19 cellular contexts compared by ENCODE assay signal in the genomic region with DNA sequence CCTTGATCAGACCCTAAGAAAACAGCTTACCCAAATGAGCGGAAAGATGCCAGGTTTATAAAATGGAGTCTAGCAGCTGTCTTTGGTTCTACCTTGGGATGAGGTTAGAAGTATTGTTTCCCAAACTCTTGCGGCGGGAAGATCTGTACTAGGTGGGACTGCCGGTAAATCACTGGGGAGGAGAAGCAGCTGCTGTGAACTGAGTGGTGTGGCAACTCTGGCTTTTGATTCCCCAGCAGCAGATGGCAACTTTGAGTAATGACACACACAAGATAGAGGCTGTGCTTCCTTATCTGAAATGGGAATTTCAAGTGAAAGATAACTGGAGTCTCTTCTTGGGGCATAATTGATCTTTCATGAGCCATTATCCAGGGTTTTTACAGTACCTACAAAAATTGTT.
"Had no signal": no experiment of that assay in that cellular context is flagged by ENCODE, and none has a peak within 500 bp of the region (broad histone marks: within the 10 kb centered on the region; RNA-seq: fewer than 3 reads in every experiment).

No MANE protein-coding gene starts in this region.

- H3K27ac Mint-ChIP-seq: activated CD8-positive, alpha-beta T cell treated with anti-CD3 and anti-CD28 coated beads, Interleukin-2, amount 10 ng/mL, durations not matched to agents 7 days and 5 days; activated T-helper 1 cell treated with anti-CD3 and anti-CD28 coated beads, Interleukin-12 subunit alpha, Interleukin-12 subunit beta, Interleukin-2, Interleukin-4 antibody, amounts not matched to agents 30 ng/mL and 10 ng/mL and 1 ng/mL, durations not matched to agents 14 hours and 24 hours and 36 hours; effector memory CD8-positive, alpha-beta T cell; natural killer cell treated with Interleukin-12 subunit alpha and Interleukin-12 subunit beta and Interleukin-15 and Interleukin-18, amount 100 ng/mL, for 72 hours; stimulated activated naive CD8-positive, alpha-beta T cell treated with anti-CD3 and anti-CD28 coated beads, Interleukin-15, Interleukin-2, amounts not matched to agents 100 ng/mL and 50 ng/mL, for 24 hours; WTC11 had no signal

- H3K27me3 ChIP-seq: hepatocyte had no signal

- H2AFZ ChIP-seq: hepatocyte had no signal

- H3K4me3 ChIP-seq: hepatocyte, psoas muscle, thoracic aorta had no signal

- DNase-seq: activated CD4-positive, alpha-beta T cell treated with anti-CD3 and anti-CD28 coated beads for 48 hours; activated CD8-positive, alpha-beta memory T cell treated with anti-CD3 and anti-CD28 coated beads, Interleukin-2, amount 50 U/mL, for 48 hours; activated CD8-positive, alpha-beta T cell treated with anti-CD3 and anti-CD28 coated beads, Interleukin-2, amount 10 ng/mL, durations not matched to agents 7 days and 5 days; activated naive CD4-positive, alpha-beta T cell treated with Interleukin-2 at 50 U/mL for 16 hours; central memory CD4-positive, alpha-beta T cell; effector memory CD8-positive, alpha-beta T cell; kidney glomerular epithelial cell; occipital lobe; psoas muscle; stimulated activated CD4-positive, alpha-beta T cell treated with anti-CD3 and anti-CD28 coated beads, Interleukin-15, amount 100 ng/mL, for 24 hours; stimulated activated CD4-positive, alpha-beta T cell treated with anti-CD3 and anti-CD28 coated beads, Interleukin-4, amount 100 ng/mL, for 24 hours; T-helper 1 cell had no signal

- H3K4me2 ChIP-seq: hepatocyte had no signal

- H3K9me3 Mint-ChIP-seq: activated T-helper 1 cell treated with anti-CD3 and anti-CD28 coated beads, Interleukin-12 subunit alpha, Interleukin-12 subunit beta, Interleukin-2, Interleukin-4 antibody, amounts not matched to agents 30 ng/mL and 10 ng/mL and 1 ng/mL, durations not matched to agents 14 hours and 24 hours and 36 hours; effector memory CD8-positive, alpha-beta T cell; natural killer cell treated with Interleukin-12 subunit alpha and Interleukin-12 subunit beta and Interleukin-15 and Interleukin-18, amount 100 ng/mL, for 72 hours; stimulated activated naive CD8-positive, alpha-beta T cell treated with anti-CD3 and anti-CD28 coated beads, Interleukin-15, Interleukin-2, amounts not matched to agents 100 ng/mL and 50 ng/mL, for 24 hours; WTC11 had no signal

- H3K36me3 Mint-ChIP-seq: natural killer cell treated with Interleukin-12 subunit alpha and Interleukin-12 subunit beta and Interleukin-15 and Interleukin-18, amount 100 ng/mL, for 72 hours; WTC11 had no signal

- H3K79me2 ChIP-seq: hepatocyte had no signal

- H3K27me3 Mint-ChIP-seq: effector memory CD8-positive, alpha-beta T cell; natural killer cell treated with Interleukin-12 subunit alpha and Interleukin-12 subunit beta and Interleukin-15 and Interleukin-18, amount 100 ng/mL, for 72 hours; stimulated activated naive CD8-positive, alpha-beta T cell treated with anti-CD3 and anti-CD28 coated beads, Interleukin-15, Interleukin-2, amounts not matched to agents 100 ng/mL and 50 ng/mL, for 24 hours had no signal

- H3K9me3 ChIP-seq: psoas muscle, thoracic aorta had no signal

- H3K27ac ChIP-seq: epithelial cell of prostate, hepatocyte, psoas muscle, thoracic aorta had no signal

- H3K4me3 Mint-ChIP-seq: activated CD8-positive, alpha-beta T cell treated with anti-CD3 and anti-CD28 coated beads, Interleukin-2, amount 10 ng/mL, durations not matched to agents 7 days and 5 days; activated T-helper 1 cell treated with anti-CD3 and anti-CD28 coated beads, Interleukin-12 subunit alpha, Interleukin-12 subunit beta, Interleukin-2, Interleukin-4 antibody, amounts not matched to agents 30 ng/mL and 10 ng/mL and 1 ng/mL, durations not matched to agents 14 hours and 24 hours and 36 hours; effector memory CD8-positive, alpha-beta T cell; natural killer cell treated with Interleukin-12 subunit alpha and Interleukin-12 subunit beta and Interleukin-15 and Interleukin-18, amount 100 ng/mL, for 72 hours; stimulated activated naive CD8-positive, alpha-beta T cell treated with anti-CD3 and anti-CD28 coated beads, Interleukin-15, Interleukin-2, amounts not matched to agents 100 ng/mL and 50 ng/mL, for 24 hours; WTC11 had no signal

- H3K4me1 Mint-ChIP-seq: WTC11 had no signal

- H3K36me3 ChIP-seq: thoracic aorta had no signal
